ENCODE assay signal across 1 cellular context in genomic region chr7:143131777-143132176, GRCh38.
TF ChIP-seq lines count a peak whose summit lies in the region.

Gene PIP, plus strand, starts transcription at chr7:143132077. Its CDS starts 40 bp downstream, at chr7:143132117.

TF ChIP-seq in GM23338, 12 proteins besides CTCF, POLR2A, EP300 and RAD21 (continued from another document):
- TF ChIP-seq ZNF462 (CRISPR knock-in tag; IDR thresholded peaks at IDR 0.05) (no peak), NANOG (IDR thresholded peaks at IDR 0.05; ENCODE audit: borderline replicate concordance) (no peak), EZH2 (IDR thresholded peaks at IDR 0.05; ENCODE audit: low read depth, unreplicated experiment) (no peak), JUNB (IDR thresholded peaks at IDR 0.05; ENCODE audit: unreplicated experiment) (no peak), POLR2AphosphoS5 (IDR thresholded peaks at IDR 0.05; ENCODE audit: low read depth) (no peak)
TF ChIP-seq in GM23338: peak in this region for 0.
